Comparison of ENCODE assay signal across 8 cellular contexts in the genomic region with DNA sequence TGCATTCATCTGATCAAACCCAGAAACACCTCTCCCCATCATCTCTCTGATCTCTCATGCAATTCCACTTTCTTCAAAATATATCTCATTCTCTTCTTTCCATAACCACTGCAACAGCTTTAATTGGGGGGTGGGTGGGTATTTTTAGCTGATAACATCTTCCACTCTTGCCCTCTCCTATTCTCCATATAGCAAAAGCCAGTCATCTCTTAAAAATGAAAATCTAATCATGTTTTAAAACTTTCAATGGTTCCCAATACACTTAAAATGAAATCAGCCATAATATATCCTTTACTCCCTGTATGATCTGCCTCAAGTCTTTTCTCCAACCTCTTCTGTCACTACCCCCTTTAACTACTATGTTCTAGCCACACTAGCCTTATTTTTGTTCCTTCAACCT. TPM values are rescaled to one million over a fixed set of nuclear protein-coding genes. Genes with fewer than 3 reads are reported as not detected.
DNase-seq lines count a peak whose midpoint lies in the region; ATAC-seq and TF ChIP-seq lines count a peak whose summit lies in the region.
"Had no signal": no experiment of that assay in that cellular context is flagged by ENCODE, and none has a peak within 500 bp of the region (broad histone marks: within the 10 kb centered on the region; RNA-seq: fewer than 3 reads in every experiment).

No MANE protein-coding gene starts in this region.

- TF ChIP-seq POLR2A in uterus (IDR thresholded peaks at IDR 0.05), result no peak

- no peak overlapping the region for H3K27ac Mint-ChIP-seq in activated B cell treated with CpG ODN at 0.5 μM for 24 hours

- peak overlapping the region; percentile 99 for H3K9ac ChIP-seq in smooth muscle cell (ENCODE audit: low read depth)

- no peaks in the 10 kb centered on the region for H3K36me3 ChIP-seq in hepatocyte (replicated peaks; ENCODE audit: insufficient read depth, low read depth)
- H3K36me3 ChIP-seq in smooth muscle cell (ENCODE audit: low read depth), result peaks cover 7% of the 10 kb centered on the region
- H3K36me3 ChIP-seq in uterus, result no peaks in the 10 kb centered on the region

- no peak for TF ChIP-seq CTCF in HFF-Myc (IDR thresholded peaks at IDR 0.05; ENCODE audit: low read depth, low read length, missing control alignments)
- TF ChIP-seq CTCF in activated B cell treated with CpG ODN at 0.5 μM for 24 hours (IDR thresholded peaks at IDR 0.05), result no peak
- TF ChIP-seq CTCF in hepatocyte (IDR thresholded peaks at IDR 0.05; ENCODE audit: poor library complexity), result no peak
- no peak for TF ChIP-seq CTCF in smooth muscle cell (IDR thresholded peaks at IDR 0.05; ENCODE audit: borderline replicate concordance, insufficient read depth, poor library complexity, severe bottlenecking)
- TF ChIP-seq CTCF in uterus (IDR thresholded peaks at IDR 0.05), result no peak

- H3K27ac ChIP-seq in hepatocyte (no peak overlapping the region), smooth muscle cell (ENCODE audit: low read depth) (peak overlapping the region; percentile 100), uterus (no peak overlapping the region)

- peak overlapping the region; percentile 100 for H3K4me3 Mint-ChIP-seq in activated B cell treated with CpG ODN at 0.5 μM for 24 hours

- no peak for DNase-seq in HFF-Myc (ENCODE audit: extremely low read depth, low read depth)
- no peak for DNase-seq in activated B cell treated with CpG ODN at 0.5 μM for 24 hours
- DNase-seq in hepatocyte (ENCODE audit: low spot score), result no peak
- DNase-seq in smooth muscle cell (lab: John Stamatoyannopoulos, UW; ENCODE audit: unreplicated experiment), result no peak
- DNase-seq in NCI-H1417 (lab: John Stamatoyannopoulos, UW), result no peak
- DNase-seq in uterus, result no peak
- DNase-seq: NCI-H146 had no signal

- H3K4me3 ChIP-seq in HFF-Myc (replicated peaks; ENCODE audit: low read depth, low read length) (peak overlapping the region; percentile 73), hepatocyte (peak overlapping the region; percentile 91), smooth muscle cell (peak overlapping the region; percentile 97), uterus (peak overlapping the region in 1 of 2 donors; percentile 82)

- H3K27me3 Mint-ChIP-seq in activated B cell treated with CpG ODN at 0.5 μM for 24 hours, result no peaks in the 10 kb centered on the region

- H3K4me2 ChIP-seq in hepatocyte, result peak overlapping the region; percentile 90
- H3K4me2 ChIP-seq in smooth muscle cell, result peak overlapping the region; percentile 98

- H3K27me3 ChIP-seq in hepatocyte (no peaks in the 10 kb centered on the region), smooth muscle cell (ENCODE audit: low read depth) (no peaks in the 10 kb centered on the region), uterus (no peaks in the 10 kb centered on the region)

- no peaks in the 10 kb centered on the region for H3K9me3 ChIP-seq in hepatocyte (ENCODE audit: low read depth)
- H3K9me3 ChIP-seq in smooth muscle cell (replicated peaks; ENCODE audit: low read depth), result no peaks in the 10 kb centered on the region
- H3K9me3 ChIP-seq in uterus, result no peaks in the 10 kb centered on the region

- intact Hi-C loops in activated B cell treated with CpG ODN at 0.5 μM for 24 hours (cut with micrococcal nuclease), result loop anchor here (10.0 kb wide), 1 partner anchor 212 kb away; no protein-coding TSS in a partner anchor
- intact Hi-C loops in uterus (cut with DNase I; ENCODE audit: low total_unique reads), result no loop called here

- H2AFZ ChIP-seq in hepatocyte, result no peak overlapping the region
- no peak overlapping the region for H2AFZ ChIP-seq in smooth muscle cell (ENCODE audit: low read depth)

- H4K20me1 ChIP-seq in hepatocyte (ENCODE audit: insufficient read depth, poor library complexity, severe bottlenecking) (peaks cover 59% of the 10 kb centered on the region), smooth muscle cell (ENCODE audit: low read depth) (peaks cover 59% of the 10 kb centered on the region)

- peaks cover 56% of the 10 kb centered on the region for H3K36me3 Mint-ChIP-seq in activated B cell treated with CpG ODN at 0.5 μM for 24 hours (ENCODE audit: low read depth)

- no peaks in the 10 kb centered on the region for H3K9me2 ChIP-seq in hepatocyte (replicated peaks; ENCODE audit: insufficient read depth)

- CTCF ChIA-PET in activated B cell treated with CpG ODN at 0.5 μM for 24 hours (lab: Charles Lee), result no interaction called here

- ATAC-seq in activated B cell treated with CpG ODN at 0.5 μM for 24 hours (ENCODE audit: low read depth) (no peak), GM21423 (IDR thresholded peaks at IDR 0.05; ENCODE audit: unreplicated experiment) (no peak)

- H3K4me1 Mint-ChIP-seq in activated B cell treated with CpG ODN at 0.5 μM for 24 hours, result peaks cover 42% of the 10 kb centered on the region

- H3K9me3 Mint-ChIP-seq in activated B cell treated with CpG ODN at 0.5 μM for 24 hours, result no peaks in the 10 kb centered on the region

- H3K79me2 ChIP-seq in hepatocyte (peaks cover 79% of the 10 kb centered on the region), smooth muscle cell (ENCODE audit: low read depth) (peaks cover 81% of the 10 kb centered on the region)

- peaks cover 24% of the 10 kb centered on the region for H3K4me1 ChIP-seq in hepatocyte (ENCODE audit: insufficient read depth)
- peaks cover 17% of the 10 kb centered on the region for H3K4me1 ChIP-seq in smooth muscle cell (ENCODE audit: low read depth)
- H3K4me1 ChIP-seq in uterus, result peaks cover 0 to 7% of the 10 kb centered on the region in 2 donors

- POLR2A ChIA-PET in activated B cell treated with CpG ODN at 0.5 μM for 24 hours (lab: Charles Lee), result interaction anchor here (0.6 kb wide), 1 partner anchor 207 kb away, joined by 3 read pairs; no protein-coding TSS in a partner anchor

- H3F3A ChIP-seq in smooth muscle cell (ENCODE audit: low read depth), result no peaks in the 10 kb centered on the region

RNA-seq across cellular contexts. Expression of a gene that starts 1.5 kb away (rescaled TPM):
- total RNA-seq in activated B cell treated with CpG ODN at 0.5 μM for 24 hours (85.6 and 92.4 TPM in 2 replicates), hepatocyte (96.9 and 108 TPM in 2 replicates), smooth muscle cell (128 and 148 TPM in 2 replicates), uterus (100 to 1,000 TPM in 2 of 4 donors, 10 to 100 TPM in 2; 28.2 to 126 (median 108) TPM)
- polyA plus RNA-seq in hepatocyte (72.4 and 78.7 TPM in 2 replicates), smooth muscle cell (80.7 and 89.3 TPM in 2 replicates)

RNA-seq across cellular contexts. Expression of a gene that starts 2.5 kb away (rescaled TPM):
- total RNA-seq in activated B cell treated with CpG ODN at 0.5 μM for 24 hours (11.2 and 12.4 TPM in 2 replicates), hepatocyte (9.9 and 11.1 TPM in 2 replicates), smooth muscle cell (18.2 and 19.1 TPM in 2 replicates), uterus (10 to 100 TPM in 1 of 4 donors, 1 to 10 TPM in 2, under 1 TPM in 1; 0.59 to 17.9 (median 7.5) TPM)
- polyA plus RNA-seq in hepatocyte (3.5 and 4.8 TPM in 2 replicates), smooth muscle cell (8.7 and 9.6 TPM in 2 replicates)

RNA-seq across cellular contexts. Expression of a gene that starts 52.4 kb away (rescaled TPM):
- total RNA-seq in activated B cell treated with CpG ODN at 0.5 μM for 24 hours (6.0 and 7.7 TPM in 2 replicates), hepatocyte (8.7 and 9.1 TPM in 2 replicates), smooth muscle cell (9.7 and 11.5 TPM in 2 replicates), uterus (10 to 100 TPM in 2 of 4 donors, 1 to 10 TPM in 2; 1.2 to 26.1 (median 10.4) TPM)
- polyA plus RNA-seq in hepatocyte (7.7 and 13.7 TPM in 2 replicates), smooth muscle cell (4.3 and 7.6 TPM in 2 replicates)
